ENCODE assay signal across 8 cellular contexts in the genomic region with DNA sequence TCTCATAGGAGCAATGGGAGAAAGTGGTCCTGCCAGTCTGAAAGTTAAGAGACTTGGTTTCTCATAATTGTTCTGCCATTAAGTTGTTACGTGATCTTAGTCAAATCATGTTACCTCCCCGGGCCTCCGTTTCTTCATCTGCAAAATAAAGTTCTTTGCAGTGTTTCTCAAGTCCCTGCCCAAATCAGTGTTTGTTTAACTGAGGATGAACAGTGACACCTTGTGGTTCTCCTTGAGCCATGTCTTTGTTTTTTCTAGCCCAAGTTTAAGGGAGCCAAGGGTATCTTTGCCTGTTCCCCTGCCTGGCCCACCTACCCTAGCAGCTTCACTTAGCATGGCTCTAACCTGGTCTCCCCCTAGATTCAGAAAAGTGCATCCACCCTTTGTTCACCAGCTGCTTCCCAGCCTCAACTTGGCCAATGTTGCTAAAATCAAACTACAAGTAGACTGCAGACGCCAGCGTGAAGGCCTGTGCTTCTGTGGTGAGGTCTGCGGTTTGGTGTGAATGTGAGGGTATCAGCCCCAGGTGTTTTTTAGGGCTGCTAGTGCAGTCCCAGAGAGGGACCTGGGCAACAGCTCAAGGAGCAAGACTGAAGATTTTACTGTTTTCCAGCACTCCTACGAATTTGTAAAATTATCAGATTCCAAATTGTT. TPM values are rescaled to one million over a fixed set of nuclear protein-coding genes. Genes with fewer than 3 reads are reported as not detected.
A peak's percentile ranks its signal among the peaks of the same experiment; 100 is the strongest.
DNase-seq lines count a peak whose midpoint lies in the region; ATAC-seq and FAIRE-seq lines count a peak whose summit lies in the region.

No MANE protein-coding gene starts in this region.

- 65 to 69% (median 68%) methylated on average over 7 of the region's 7 CpGs for WGBS in small intestine, 3 donors

- no peaks in the 10 kb centered on the region for H3K9me3 ChIP-seq in small intestine (ENCODE audit: control insufficient read depth, low read depth)

- no peak overlapping the region for H3K27ac ChIP-seq in small intestine (ENCODE audit: low read depth in 1 of 2, low read length in 1 of 2)

- DNase-seq in AG20443 (ENCODE audit: low spot score) (peak; percentile 67), NCI-H1417 (lab: John Stamatoyannopoulos, UW) (peak; percentile 29 to 76 (median 35)), amniotic epithelial cell (ENCODE audit: low read depth) (peak; percentile 67), hepatic stellate cell (ENCODE audit: low spot score) (peak; percentile 36), small intestine (peak; percentile 25)

- H3K4me3 ChIP-seq in small intestine (ENCODE audit: low read depth in 1 of 2, low read length in 2 of 2): no peak overlapping the region

- H3K4me1 ChIP-seq in small intestine (ENCODE audit: control insufficient read depth in 2 of 2, insufficient read depth in 1 of 2, low read depth in 1 of 2, low read length in 1 of 2): no peaks in the 10 kb centered on the region

- ATAC-seq in GM18519 (IDR thresholded peaks at IDR 0.05; ENCODE audit: low FRiP score, unreplicated experiment) (peak; percentile 59), GM19328 (IDR thresholded peaks at IDR 0.05; ENCODE audit: unreplicated experiment) (no peak), HG02642 (IDR thresholded peaks at IDR 0.05; ENCODE audit: poor library complexity, unreplicated experiment) (no peak)

- FAIRE-seq in small intestine (lab: Jason Lieb, UNC): no peak

- H3K36me3 ChIP-seq in small intestine (ENCODE audit: control insufficient read depth in 2 of 2, insufficient read depth in 2 of 2, low read length in 2 of 2): no peaks in the 10 kb centered on the region

- no peaks in the 10 kb centered on the region for H3K27me3 ChIP-seq in small intestine (ENCODE audit: control insufficient read depth in 2 of 2, insufficient read depth in 2 of 2, low read length in 2 of 2)

RNA-seq across cellular contexts. Expression of a gene that starts 35.5 kb away (rescaled TPM):
- polyA plus RNA-seq in small intestine: 10 to 100 TPM in 1 of 3 donors, under 1 TPM in 2; 0.22 to 12.2 (median 0.27) TPM
